ENCODE assay signal across 30 cellular contexts in the genomic region with DNA sequence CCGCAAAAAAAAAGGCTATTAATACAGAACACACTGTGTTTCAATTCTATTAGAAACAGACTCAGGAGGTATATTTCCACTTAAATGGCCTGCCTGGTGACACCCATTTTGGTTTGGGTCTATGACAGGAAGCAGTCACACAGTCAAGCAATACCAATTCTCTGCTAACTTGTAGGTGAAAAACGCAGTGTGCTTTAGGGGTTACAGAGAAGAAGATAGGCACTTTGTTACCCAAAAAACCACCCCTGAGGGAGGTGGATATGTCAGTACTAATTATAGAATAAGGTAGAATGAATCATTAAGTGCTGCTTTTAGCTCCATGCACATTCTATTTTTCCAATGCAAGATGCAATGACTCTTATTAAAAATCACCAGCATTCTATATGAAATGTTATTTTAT.
"Had no signal": no experiment of that assay in that cellular context is flagged by ENCODE, and none has a peak within 500 bp of the region (broad histone marks: within the 10 kb centered on the region; RNA-seq: fewer than 3 reads in every experiment).

No MANE protein-coding gene starts in this region.

- DNase-seq: activated effector memory CD4-positive, alpha-beta T cell treated with anti-CD3 and anti-CD28 coated beads, Interleukin-2, amount 50 U/mL, for 16 hours; activated effector memory CD4-positive, alpha-beta T cell treated with Interleukin-2 at 50 U/mL for 16 hours; activated gamma-delta T cell; activated gamma-delta T cell treated with Interleukin-2 at 50 U/mL for 16 hours; activated naive CD4-positive, alpha-beta T cell; activated naive CD4-positive, alpha-beta T cell treated with anti-CD3 and anti-CD28 coated beads for 36 hours; activated naive CD4-positive, alpha-beta T cell treated with anti-CD3 and anti-CD28 coated beads, Interleukin-2, amount 10 ng/mL, durations not matched to agents 7 days and 5 days; activated naive CD4-positive, alpha-beta T cell treated with anti-CD3 and anti-CD28 coated beads, Interleukin-2, amount 50 U/mL, for 16 hours; activated naive CD4-positive, alpha-beta T cell treated with Interleukin-2 at 50 U/mL for 16 hours; activated naive CD8-positive, alpha-beta T cell treated with anti-CD3 and anti-CD28 coated beads for 36 hours; activated naive CD8-positive, alpha-beta T cell treated with anti-CD3 and anti-CD28 coated beads, Interleukin-2, amount 10 ng/mL, durations not matched to agents 7 days and 5 days; activated naive CD8-positive, alpha-beta T cell treated with anti-CD3 and anti-CD28 coated beads, Interleukin-2, amount 50 U/mL, for 24 hours; activated T-cell treated with anti-CD3 and anti-CD28 coated beads for 4 hours; activated T-cell treated with anti-CD3 and anti-CD28 coated beads, Interleukin-2, amount 50 U/mL, for 1 hour; activated T-cell treated with anti-CD3 and anti-CD28 coated beads, Interleukin-2, amount 50 U/mL, for 24 hours; activated T-cell treated with anti-CD3 and anti-CD28 coated beads, Interleukin-2, amount 50 U/mL, for 4 hours; activated T-cell treated with anti-CD3 and anti-CD28 coated beads, Interleukin-2, amount 50 U/mL, for 48 hours; activated T-cell treated with anti-CD3 and anti-CD28 coated beads, Interleukin-2, amount 50 U/mL, for 72 hours; adrenal gland; amniotic stem cell; amygdala; anterior cingulate cortex; aorta; body of pancreas; brain microvascular endothelial cell; central memory CD4-positive, alpha-beta T cell; cerebellar nuclear complex had no signal

- H3K9me3 ChIP-seq: adrenal gland, ascending aorta, body of pancreas, breast epithelium had no signal

- H3K36me3 ChIP-seq: breast epithelium had no signal

- H3K27ac ChIP-seq: adrenal gland, ascending aorta, body of pancreas, brain microvascular endothelial cell, breast epithelium, cardiac muscle cell had no signal

- H3K27me3 ChIP-seq: adrenal gland, ascending aorta, body of pancreas, brain microvascular endothelial cell, breast epithelium, cardiac muscle cell had no signal

- H3K4me1 ChIP-seq: adrenal gland, ascending aorta, breast epithelium had no signal

- H3K4me3 ChIP-seq: adrenal gland, ascending aorta, body of pancreas, breast epithelium, cardiac muscle cell had no signal
